ENCODE assay signal across 23 cellular contexts in the genomic region with DNA sequence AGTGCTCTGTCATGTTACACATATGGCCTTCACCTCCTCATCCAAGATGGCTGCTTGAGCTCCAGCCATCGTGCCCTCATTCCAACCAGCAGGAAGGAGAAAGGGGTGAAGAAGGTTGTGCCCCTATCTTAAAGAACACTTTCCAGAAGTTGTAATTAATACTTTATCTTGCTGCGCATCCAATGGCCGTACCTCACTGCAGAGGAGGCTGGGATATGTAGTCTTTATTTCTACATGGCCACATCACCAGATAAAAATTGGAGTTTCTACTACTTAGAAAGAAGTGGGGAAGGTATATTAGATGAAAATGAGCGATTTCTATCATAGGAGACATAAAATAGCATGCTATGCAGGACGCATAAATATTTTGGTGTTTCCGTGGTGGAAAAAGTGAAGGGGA. TPM values are rescaled to one million over a fixed set of nuclear protein-coding genes. Genes with fewer than 3 reads are reported as not detected.
DNase-seq lines count a peak whose midpoint lies in the region; ATAC-seq and TF ChIP-seq lines count a peak whose summit lies in the region.
"Had no signal": no experiment of that assay in that cellular context is flagged by ENCODE, and none has a peak within 500 bp of the region (broad histone marks: within the 10 kb centered on the region; RNA-seq: fewer than 3 reads in every experiment).

No MANE protein-coding gene starts in this region.

- H3K4me2 ChIP-seq in BLaER1 (peak overlapping the region; percentile 47), OCI-LY7 (ENCODE audit: low read length) (no peak overlapping the region)
- H3K4me2 ChIP-seq: GM23338 had no signal

- 0 out of 2 replicates have a peak overlapping the region, but pooled peaks have one; percentile 22 for H2AFZ ChIP-seq in OCI-LY7 (ENCODE audit: low read length)
- H2AFZ ChIP-seq: GM23338 had no signal

- no peaks in the 10 kb centered on the region for H3K36me3 ChIP-seq in BLaER1
- H3K36me3 ChIP-seq in OCI-LY7 (ENCODE audit: insufficient read depth, low read length): no peaks in the 10 kb centered on the region; the same call in 1 of the 2 replicates
- H3K36me3 ChIP-seq in gastroesophageal sphincter: no peaks in the 10 kb centered on the region
- H3K36me3 ChIP-seq in stomach smooth muscle (ENCODE audit: control insufficient read depth in 2 of 2, insufficient read depth in 2 of 2, low read length in 2 of 2): no peaks in the 10 kb centered on the region
- H3K36me3 ChIP-seq: HAP-1 had no signal

- intact Hi-C loops in OCI-LY7 (cut with micrococcal nuclease; ENCODE audit: unreplicated experiment): loop anchor here (5.0 kb wide), 1 partner anchor 127 kb away; no protein-coding TSS in a partner anchor

- 50 to 56% methylated on average over 6 of the region's 6 CpGs for WGBS in gastroesophageal sphincter (ENCODE audit: low coverage in 1 of 2), 2 donors

- H4K20me1 ChIP-seq in BLaER1 (no peaks in the 10 kb centered on the region), OCI-LY7 (ENCODE audit: insufficient read depth, low read length) (no peaks in the 10 kb centered on the region)

- DNase-seq in OCI-LY7 (ENCODE audit: low spot score) (no peak), coronary artery (ENCODE audit: low spot score) (no peak), COLO829 (ENCODE audit: low spot score) (no peak)
- DNase-seq in activated effector memory CD4-positive, alpha-beta T cell treated with anti-CD3 and anti-CD28 coated beads, Interleukin-2, amount 50 U/mL, for 16 hours: no peak
- DNase-seq: CD8-positive, alpha-beta T cell; DMS 273 treated with DMSO at 0.1 percent for 48 hours; DMS79; EL; GDM1; NCI-H1092 treated with DMSO at 0.1 percent for 48 hours; NCI-H1436 treated with DMSO at 0.1 percent for 48 hours; NCI-H187 treated with DMSO at 0.1 percent for 48 hours; NCI-H774; SHP77 had no signal

- H3K4me3 ChIP-seq in BLaER1 (no peak overlapping the region), OCI-LY7 (ENCODE audit: low read depth, low read length, poor library complexity, severe bottlenecking) (no peak overlapping the region), gastroesophageal sphincter (no peak overlapping the region), stomach smooth muscle (ENCODE audit: low read length in 2 of 2) (no peak overlapping the region), coronary artery (no peak overlapping the region)
- H3K4me3 ChIP-seq: GM23338, HAP-1 had no signal

- no peak for TF ChIP-seq EP300 in gastroesophageal sphincter (IDR thresholded peaks at IDR 0.05)

- no peaks in the 10 kb centered on the region for H3K27me3 ChIP-seq in BLaER1
- H3K27me3 ChIP-seq in gastroesophageal sphincter: no peaks in the 10 kb centered on the region
- no peaks in the 10 kb centered on the region for H3K27me3 ChIP-seq in stomach smooth muscle (ENCODE audit: control insufficient read depth in 1 of 2, insufficient read depth in 2 of 2, low read length in 2 of 2)

- CTCF ChIA-PET in OCI-LY7 (lab: Charles Lee; ENCODE audit: unreplicated experiment): interaction anchor here (0.5 kb wide), 1 partner anchor 120 kb away, joined by 3 read pairs; no protein-coding TSS in a partner anchor

- H3K4me1 ChIP-seq in BLaER1 (peaks cover 46% of the 10 kb centered on the region), OCI-LY7 (ENCODE audit: insufficient read depth, low read length, poor library complexity, severe bottlenecking) (peaks cover 25% of the 10 kb centered on the region), gastroesophageal sphincter (peaks cover 6 to 74% (median 34%) of the 10 kb centered on the region in 3 donors), stomach smooth muscle (ENCODE audit: control insufficient read depth, insufficient read depth, low read length) (peaks cover 43% of the 10 kb centered on the region)

- H3K27ac ChIP-seq in BLaER1: no peak overlapping the region
- no peak overlapping the region for H3K27ac ChIP-seq in OCI-LY7 (ENCODE audit: low read depth, low read length, poor library complexity, severe bottlenecking)
- H3K27ac ChIP-seq in gastroesophageal sphincter: peak overlapping the region in 3 of 4 donors; percentile 39 to 88 (median 42)
- H3K27ac ChIP-seq in stomach smooth muscle (ENCODE audit: low read length): peak overlapping the region; percentile 37
- H3K27ac ChIP-seq in coronary artery: no peak overlapping the region
- H3K27ac ChIP-seq: C4-2B, HL-60, RWPE1 had no signal

- no peak for TF ChIP-seq CTCF in OCI-LY7 (conservative IDR thresholded peaks at IDR 0.05; ENCODE audit: low read length)
- TF ChIP-seq CTCF in gastroesophageal sphincter (IDR thresholded peaks at IDR 0.05): no peak
- no peak for TF ChIP-seq CTCF in coronary artery (IDR thresholded peaks at IDR 0.05)

- H3K9me3 ChIP-seq in BLaER1: no peaks in the 10 kb centered on the region
- H3K9me3 ChIP-seq in OCI-LY7 (ENCODE audit: low read length): no peaks in the 10 kb centered on the region
- H3K9me3 ChIP-seq in gastroesophageal sphincter: no peaks in the 10 kb centered on the region
- no peaks in the 10 kb centered on the region for H3K9me3 ChIP-seq in stomach smooth muscle (ENCODE audit: control insufficient read depth in 2 of 2, low read length in 2 of 2)
- H3K9me3 ChIP-seq: HAP-1 had no signal

- no TSS peak for BruUV-seq in OCI-LY7 (replicated peaks; lab: Mats Ljungman, UMichigan)

- H3K9ac ChIP-seq in BLaER1: no peak overlapping the region
- no peak overlapping the region for H3K9ac ChIP-seq in stomach smooth muscle (ENCODE audit: low read length in 2 of 2)

- TF ChIP-seq POLR2A in gastroesophageal sphincter (IDR thresholded peaks at IDR 0.05): no peak

- H3K9me2 ChIP-seq in OCI-LY7 (ENCODE audit: insufficient read depth, low read length): no peaks in the 10 kb centered on the region

- no peaks in the 10 kb centered on the region for H3K79me2 ChIP-seq in OCI-LY7 (ENCODE audit: insufficient read depth, low read depth, low read length)

- no peak for ATAC-seq in gastroesophageal sphincter
- ATAC-seq: CD8-positive, alpha-beta T cell; GM23338 had no signal

- POLR2A ChIA-PET in OCI-LY7 (lab: Charles Lee): no interaction called here

RNA-seq across cellular contexts. Expression of a gene that starts 8.6 kb away (rescaled TPM):
- not detected in 2 replicates for total RNA-seq in OCI-LY7 (2014; rRNA removed; shearing (Covaris generic))
- not detected in 2 replicates for total RNA-seq in OCI-LY7 (2022)
- total RNA-seq in gastroesophageal sphincter: 10 to 100 TPM in 1 of 4 donors, 1 to 10 TPM in 2, not detected in 1; 1.0 to 12.9 (median 2.5) TPM
- total RNA-seq: CD8-positive, alpha-beta T cell; GM23338; SK-MEL-5 had no signal

RNA-seq across cellular contexts. Expression of a gene that starts 22.5 kb away (rescaled TPM):
- total RNA-seq in OCI-LY7 (2014; rRNA removed; shearing (Covaris generic)): 27.8 and 28.8 TPM in 2 replicates
- total RNA-seq in OCI-LY7 (2022) (22.0 and 22.1 TPM in 2 replicates), gastroesophageal sphincter (10 to 100 TPM; 10.4 to 13.3 (median 10.9) TPM)

Comparison
In these comparisons a context has a peak if more than half of its experiments do, and no peak if none do; other contexts are left out.
1. H3K27ac ChIP-seq: peak in gastroesophageal sphincter (3 of 4) and stomach smooth muscle (single experiment); none in BLaER1 (single experiment), OCI-LY7 (single experiment) and coronary artery (0 of 2).